1 cellular context compared by ENCODE assay signal in the genomic region with DNA sequence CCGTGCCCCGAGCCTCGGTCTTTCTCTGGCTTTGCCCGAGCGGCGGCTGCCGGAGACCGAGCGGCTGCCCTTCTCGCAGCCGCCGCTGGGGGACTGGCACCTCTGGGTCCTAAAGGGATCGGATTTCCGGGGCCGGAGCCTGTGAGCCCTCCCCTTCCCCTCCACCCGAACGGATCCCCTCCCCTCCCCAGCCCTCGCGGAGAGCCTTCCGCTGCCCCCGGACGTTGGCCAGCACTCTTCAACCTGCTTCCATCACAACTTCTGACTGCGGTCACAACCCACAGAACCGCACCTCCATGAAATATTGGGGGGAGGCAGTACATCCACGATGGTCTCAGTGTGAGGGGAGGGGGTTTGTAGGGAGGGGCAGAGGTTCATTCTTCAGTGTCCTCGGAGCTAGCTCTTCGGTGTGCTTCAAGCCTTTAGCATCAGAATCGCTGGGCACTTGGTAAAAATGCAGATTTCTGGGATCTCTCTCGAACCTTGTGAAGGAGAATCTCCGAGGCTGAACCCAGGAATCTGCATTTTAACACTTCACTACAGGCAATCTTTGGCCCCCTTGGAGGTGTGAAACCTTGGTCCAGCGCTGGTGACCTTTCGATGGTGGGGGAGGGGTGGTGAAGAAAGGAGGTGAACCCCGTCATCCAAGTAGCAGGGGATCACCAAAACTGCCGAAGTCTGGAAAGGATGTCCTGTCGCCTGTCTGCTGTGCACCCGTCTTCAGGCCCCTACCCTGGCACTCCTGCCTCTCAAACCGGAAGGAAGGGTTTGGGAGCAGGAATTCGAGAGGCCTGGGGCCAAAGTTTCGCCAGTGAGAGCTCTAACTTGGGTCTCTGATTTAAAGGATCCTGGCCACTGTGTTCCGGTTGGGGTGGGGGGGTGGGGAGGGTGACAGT.
TF ChIP-seq lines count a peak whose summit lies in the region.

No MANE protein-coding gene starts in this region.

TF ChIP-seq in HEK293, 187 proteins besides CTCF, POLR2A, EP300 and RAD21 (continued from another document and continues in another):
- TF ChIP-seq ZNF280D (tag by site-specific recombination; IDR thresholded peaks at IDR 0.05) (no peak), ZNF548 (tag by site-specific recombination; IDR thresholded peaks at IDR 0.05) (no peak), ZBTB20 (tag by site-specific recombination; IDR thresholded peaks at IDR 0.05) (peak; percentile 100), TCF7L2 (IDR thresholded peaks at IDR 0.05; ENCODE audit: borderline replicate concordance, low read depth, low read length) (no peak), ZSCAN16 (tag by site-specific recombination; IDR thresholded peaks at IDR 0.05) (no peak), ZNF214 (tag by site-specific recombination; IDR thresholded peaks at IDR 0.05; ENCODE audit: borderline replicate concordance) (no peak), ZNF341 (tag by site-specific recombination; IDR thresholded peaks at IDR 0.05; ENCODE audit: low read depth) (peak; percentile 47; the same call in 1 of the 2 replicates), ZNF324 (tag by site-specific recombination; IDR thresholded peaks at IDR 0.05) (peak; percentile 14; the same call in 1 of the 2 replicates), ZNF24 (tag by site-specific recombination; IDR thresholded peaks at IDR 0.05) (peak; percentile 88), FEZF1 (tag by site-specific recombination; IDR thresholded peaks at IDR 0.05) (no peak), ZNF19 (tag by site-specific recombination; IDR thresholded peaks at IDR 0.05; ENCODE audit: low read depth) (no peak), ZNF433 (tag by site-specific recombination; IDR thresholded peaks at IDR 0.05; ENCODE audit: low read depth) (no peak), ZNF423 (tag by site-specific recombination; IDR thresholded peaks at IDR 0.05) (peak; percentile 40), ZNF670 (tag by site-specific recombination; IDR thresholded peaks at IDR 0.05; ENCODE audit: low read depth) (no peak), ZNF223 (tag by site-specific recombination; IDR thresholded peaks at IDR 0.05) (no peak), ZNF830 (tag by site-specific recombination; IDR thresholded peaks at IDR 0.05; ENCODE audit: low read depth) (no peak), ZNF580 (tag by site-specific recombination; IDR thresholded peaks at IDR 0.05) (peak; percentile 87), ZNF248 (tag by site-specific recombination; IDR thresholded peaks at IDR 0.05) (no peak), ZNF624 (tag by site-specific recombination; IDR thresholded peaks at IDR 0.05) (no peak), GLI2 (tag by site-specific recombination; IDR thresholded peaks at IDR 0.05; ENCODE audit: borderline replicate concordance, low read depth) (no peak), ZNF473 (tag by site-specific recombination; IDR thresholded peaks at IDR 0.05) (no peak), ZNF792 (tag by site-specific recombination; IDR thresholded peaks at IDR 0.05) (no peak), ZNF677 (tag by site-specific recombination; IDR thresholded peaks at IDR 0.05) (no peak), ZNF280C (tag by site-specific recombination; IDR thresholded peaks at IDR 0.05) (no peak), ZNF18 (tag by site-specific recombination; IDR thresholded peaks at IDR 0.05) (no peak; the same call in 1 of the 2 replicates), ZNF121 (tag by site-specific recombination; IDR thresholded peaks at IDR 0.05) (no peak), ZNF791 (tag by site-specific recombination; IDR thresholded peaks at IDR 0.05) (no peak), ZNF350 (tag by site-specific recombination; IDR thresholded peaks at IDR 0.05) (no peak), GLI4 (tag by site-specific recombination; IDR thresholded peaks at IDR 0.05) (no peak), ZNF155 (tag by site-specific recombination; IDR thresholded peaks at IDR 0.05) (no peak), YY1 (tag by site-specific recombination; IDR thresholded peaks at IDR 0.05) (no peak), ZNF148 (tag by site-specific recombination; IDR thresholded peaks at IDR 0.05; ENCODE audit: borderline replicate concordance) (no peak), ZBTB48 (tag by site-specific recombination; IDR thresholded peaks at IDR 0.05) (peak; percentile 26; the same call in 1 of the 2 replicates), ZNF621 (tag by site-specific recombination; IDR thresholded peaks at IDR 0.05) (no peak), BCL11A (tag by site-specific recombination; IDR thresholded peaks at IDR 0.05; ENCODE audit: low read depth) (peak; percentile 50), ZNF366 (tag by site-specific recombination; conservative IDR thresholded peaks at IDR 0.05) (no peak), ZNF747 (tag by site-specific recombination; IDR thresholded peaks at IDR 0.05) (no peak)
- TF ChIP-seq, protein P1, sequence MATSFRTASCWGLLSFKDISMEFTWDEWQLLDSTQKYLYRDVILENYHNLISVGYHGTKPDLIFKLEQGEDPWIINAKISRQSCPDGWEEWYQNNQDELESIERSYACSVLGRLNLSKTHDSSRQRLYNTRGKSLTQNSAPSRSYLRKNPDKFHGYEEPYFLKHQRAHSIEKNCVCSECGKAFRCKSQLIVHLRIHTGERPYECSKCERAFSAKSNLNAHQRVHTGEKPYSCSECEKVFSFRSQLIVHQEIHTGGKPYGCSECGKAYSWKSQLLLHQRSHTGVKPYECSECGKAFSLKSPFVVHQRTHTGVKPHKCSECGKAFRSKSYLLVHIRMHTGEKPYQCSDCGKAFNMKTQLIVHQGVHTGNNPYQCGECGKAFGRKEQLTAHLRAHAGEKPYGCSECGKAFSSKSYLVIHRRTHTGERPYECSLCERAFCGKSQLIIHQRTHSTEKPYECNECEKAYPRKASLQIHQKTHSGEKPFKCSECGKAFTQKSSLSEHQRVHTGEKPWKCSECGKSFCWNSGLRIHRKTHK (tag by site-specific recombination; IDR thresholded peaks at IDR 0.05): no peak
- TF ChIP-seq, protein P2, sequence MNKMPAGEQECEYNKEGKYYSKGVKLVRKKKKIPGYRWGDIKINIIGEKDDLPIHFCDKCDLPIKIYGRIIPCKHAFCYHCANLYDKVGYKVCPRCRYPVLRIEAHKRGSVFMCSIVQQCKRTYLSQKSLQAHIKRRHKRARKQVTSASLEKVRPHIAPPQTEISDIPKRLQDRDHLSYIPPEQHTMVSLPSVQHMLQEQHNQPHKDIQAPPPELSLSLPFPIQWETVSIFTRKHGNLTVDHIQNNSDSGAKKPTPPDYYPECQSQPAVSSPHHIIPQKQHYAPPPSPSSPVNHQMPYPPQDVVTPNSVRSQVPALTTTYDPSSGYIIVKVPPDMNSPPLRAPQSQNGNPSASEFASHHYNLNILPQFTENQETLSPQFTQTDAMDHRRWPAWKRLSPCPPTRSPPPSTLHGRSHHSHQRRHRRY (tag by site-specific recombination; IDR thresholded peaks at IDR 0.05): no peak
- TF ChIP-seq, protein P3, sequence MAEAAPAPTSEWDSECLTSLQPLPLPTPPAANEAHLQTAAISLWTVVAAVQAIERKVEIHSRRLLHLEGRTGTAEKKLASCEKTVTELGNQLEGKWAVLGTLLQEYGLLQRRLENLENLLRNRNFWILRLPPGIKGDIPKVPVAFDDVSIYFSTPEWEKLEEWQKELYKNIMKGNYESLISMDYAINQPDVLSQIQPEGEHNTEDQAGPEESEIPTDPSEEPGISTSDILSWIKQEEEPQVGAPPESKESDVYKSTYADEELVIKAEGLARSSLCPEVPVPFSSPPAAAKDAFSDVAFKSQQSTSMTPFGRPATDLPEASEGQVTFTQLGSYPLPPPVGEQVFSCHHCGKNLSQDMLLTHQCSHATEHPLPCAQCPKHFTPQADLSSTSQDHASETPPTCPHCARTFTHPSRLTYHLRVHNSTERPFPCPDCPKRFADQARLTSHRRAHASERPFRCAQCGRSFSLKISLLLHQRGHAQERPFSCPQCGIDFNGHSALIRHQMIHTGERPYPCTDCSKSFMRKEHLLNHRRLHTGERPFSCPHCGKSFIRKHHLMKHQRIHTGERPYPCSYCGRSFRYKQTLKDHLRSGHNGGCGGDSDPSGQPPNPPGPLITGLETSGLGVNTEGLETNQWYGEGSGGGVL (tag by site-specific recombination; IDR thresholded peaks at IDR 0.05): peak; percentile 94
- TF ChIP-seq, protein P4, sequence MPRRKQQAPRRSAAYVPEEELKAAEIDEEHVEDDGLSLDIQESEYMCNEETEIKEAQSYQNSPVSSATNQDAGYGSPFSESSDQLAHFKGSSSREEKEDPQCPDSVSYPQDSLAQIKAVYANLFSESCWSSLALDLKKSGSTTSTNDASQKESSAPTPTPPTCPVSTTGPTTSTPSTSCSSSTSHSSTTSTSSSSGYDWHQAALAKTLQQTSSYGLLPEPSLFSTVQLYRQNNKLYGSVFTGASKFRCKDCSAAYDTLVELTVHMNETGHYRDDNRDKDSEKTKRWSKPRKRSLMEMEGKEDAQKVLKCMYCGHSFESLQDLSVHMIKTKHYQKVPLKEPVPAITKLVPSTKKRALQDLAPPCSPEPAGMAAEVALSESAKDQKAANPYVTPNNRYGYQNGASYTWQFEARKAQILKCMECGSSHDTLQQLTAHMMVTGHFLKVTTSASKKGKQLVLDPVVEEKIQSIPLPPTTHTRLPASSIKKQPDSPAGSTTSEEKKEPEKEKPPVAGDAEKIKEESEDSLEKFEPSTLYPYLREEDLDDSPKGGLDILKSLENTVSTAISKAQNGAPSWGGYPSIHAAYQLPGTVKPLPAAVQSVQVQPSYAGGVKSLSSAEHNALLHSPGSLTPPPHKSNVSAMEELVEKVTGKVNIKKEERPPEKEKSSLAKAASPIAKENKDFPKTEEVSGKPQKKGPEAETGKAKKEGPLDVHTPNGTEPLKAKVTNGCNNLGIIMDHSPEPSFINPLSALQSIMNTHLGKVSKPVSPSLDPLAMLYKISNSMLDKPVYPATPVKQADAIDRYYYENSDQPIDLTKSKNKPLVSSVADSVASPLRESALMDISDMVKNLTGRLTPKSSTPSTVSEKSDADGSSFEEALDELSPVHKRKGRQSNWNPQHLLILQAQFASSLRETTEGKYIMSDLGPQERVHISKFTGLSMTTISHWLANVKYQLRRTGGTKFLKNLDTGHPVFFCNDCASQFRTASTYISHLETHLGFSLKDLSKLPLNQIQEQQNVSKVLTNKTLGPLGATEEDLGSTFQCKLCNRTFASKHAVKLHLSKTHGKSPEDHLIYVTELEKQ (tag by site-specific recombination; IDR thresholded peaks at IDR 0.05; ENCODE audit: borderline replicate concordance): no peak
